Comparison of ENCODE assay signal across 1 cellular context in the genomic region with DNA sequence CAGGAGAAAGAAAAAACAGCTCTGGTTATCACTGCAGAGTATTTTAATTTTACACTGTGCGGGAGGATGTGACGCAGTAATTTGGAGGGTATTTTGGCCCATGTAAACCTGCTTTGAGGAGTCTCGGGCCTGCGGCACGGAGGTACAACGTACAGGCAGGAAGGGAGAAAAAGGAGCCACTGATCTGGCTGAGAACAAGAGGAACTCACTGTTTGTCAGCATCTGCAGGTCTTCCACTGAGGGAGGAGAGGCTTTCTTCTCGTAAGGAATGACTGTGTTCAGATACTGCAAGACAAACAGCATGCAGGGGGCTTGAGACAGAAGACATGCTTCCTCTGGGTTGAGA.
TF ChIP-seq lines count a peak whose summit lies in the region.

No MANE protein-coding gene starts in this region.

TF ChIP-seq in GM23338, 12 proteins besides CTCF, POLR2A, EP300 and RAD21:
- no peak for TF ChIP-seq EZH2 (IDR thresholded peaks at IDR 0.05; ENCODE audit: low read depth, unreplicated experiment)
- TF ChIP-seq, protein P1, sequence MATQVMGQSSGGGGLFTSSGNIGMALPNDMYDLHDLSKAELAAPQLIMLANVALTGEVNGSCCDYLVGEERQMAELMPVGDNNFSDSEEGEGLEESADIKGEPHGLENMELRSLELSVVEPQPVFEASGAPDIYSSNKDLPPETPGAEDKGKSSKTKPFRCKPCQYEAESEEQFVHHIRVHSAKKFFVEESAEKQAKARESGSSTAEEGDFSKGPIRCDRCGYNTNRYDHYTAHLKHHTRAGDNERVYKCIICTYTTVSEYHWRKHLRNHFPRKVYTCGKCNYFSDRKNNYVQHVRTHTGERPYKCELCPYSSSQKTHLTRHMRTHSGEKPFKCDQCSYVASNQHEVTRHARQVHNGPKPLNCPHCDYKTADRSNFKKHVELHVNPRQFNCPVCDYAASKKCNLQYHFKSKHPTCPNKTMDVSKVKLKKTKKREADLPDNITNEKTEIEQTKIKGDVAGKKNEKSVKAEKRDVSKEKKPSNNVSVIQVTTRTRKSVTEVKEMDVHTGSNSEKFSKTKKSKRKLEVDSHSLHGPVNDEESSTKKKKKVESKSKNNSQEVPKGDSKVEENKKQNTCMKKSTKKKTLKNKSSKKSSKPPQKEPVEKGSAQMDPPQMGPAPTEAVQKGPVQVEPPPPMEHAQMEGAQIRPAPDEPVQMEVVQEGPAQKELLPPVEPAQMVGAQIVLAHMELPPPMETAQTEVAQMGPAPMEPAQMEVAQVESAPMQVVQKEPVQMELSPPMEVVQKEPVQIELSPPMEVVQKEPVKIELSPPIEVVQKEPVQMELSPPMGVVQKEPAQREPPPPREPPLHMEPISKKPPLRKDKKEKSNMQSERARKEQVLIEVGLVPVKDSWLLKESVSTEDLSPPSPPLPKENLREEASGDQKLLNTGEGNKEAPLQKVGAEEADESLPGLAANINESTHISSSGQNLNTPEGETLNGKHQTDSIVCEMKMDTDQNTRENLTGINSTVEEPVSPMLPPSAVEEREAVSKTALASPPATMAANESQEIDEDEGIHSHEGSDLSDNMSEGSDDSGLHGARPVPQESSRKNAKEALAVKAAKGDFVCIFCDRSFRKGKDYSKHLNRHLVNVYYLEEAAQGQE (IDR thresholded peaks at IDR 0.05; ENCODE audit: unreplicated experiment): no peak
- no peak for TF ChIP-seq EZH2phosphoT487 (IDR thresholded peaks at IDR 0.05; ENCODE audit: unreplicated experiment)
- no peak for TF ChIP-seq JUNB (IDR thresholded peaks at IDR 0.05; ENCODE audit: unreplicated experiment)
- no peak for TF ChIP-seq ZNF114 (CRISPR knock-in tag; IDR thresholded peaks at IDR 0.05)
- TF ChIP-seq NANOG (IDR thresholded peaks at IDR 0.05; ENCODE audit: borderline replicate concordance): no peak
- no peak for TF ChIP-seq CREB1 (CRISPR knock-in tag; IDR thresholded peaks at IDR 0.05; ENCODE audit: low read depth)
- TF ChIP-seq, protein P2, sequence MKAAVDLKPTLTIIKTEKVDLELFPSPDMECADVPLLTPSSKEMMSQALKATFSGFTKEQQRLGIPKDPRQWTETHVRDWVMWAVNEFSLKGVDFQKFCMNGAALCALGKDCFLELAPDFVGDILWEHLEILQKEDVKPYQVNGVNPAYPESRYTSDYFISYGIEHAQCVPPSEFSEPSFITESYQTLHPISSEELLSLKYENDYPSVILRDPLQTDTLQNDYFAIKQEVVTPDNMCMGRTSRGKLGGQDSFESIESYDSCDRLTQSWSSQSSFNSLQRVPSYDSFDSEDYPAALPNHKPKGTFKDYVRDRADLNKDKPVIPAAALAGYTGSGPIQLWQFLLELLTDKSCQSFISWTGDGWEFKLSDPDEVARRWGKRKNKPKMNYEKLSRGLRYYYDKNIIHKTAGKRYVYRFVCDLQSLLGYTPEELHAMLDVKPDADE (IDR thresholded peaks at IDR 0.05): no peak
- no peak for TF ChIP-seq STAT1 (IDR thresholded peaks at IDR 0.05; ENCODE audit: unreplicated experiment)
TF ChIP-seq in GM23338: peak in this region for 0.
